Comparison of ENCODE assay signal across 8 cellular contexts in the genomic region with DNA sequence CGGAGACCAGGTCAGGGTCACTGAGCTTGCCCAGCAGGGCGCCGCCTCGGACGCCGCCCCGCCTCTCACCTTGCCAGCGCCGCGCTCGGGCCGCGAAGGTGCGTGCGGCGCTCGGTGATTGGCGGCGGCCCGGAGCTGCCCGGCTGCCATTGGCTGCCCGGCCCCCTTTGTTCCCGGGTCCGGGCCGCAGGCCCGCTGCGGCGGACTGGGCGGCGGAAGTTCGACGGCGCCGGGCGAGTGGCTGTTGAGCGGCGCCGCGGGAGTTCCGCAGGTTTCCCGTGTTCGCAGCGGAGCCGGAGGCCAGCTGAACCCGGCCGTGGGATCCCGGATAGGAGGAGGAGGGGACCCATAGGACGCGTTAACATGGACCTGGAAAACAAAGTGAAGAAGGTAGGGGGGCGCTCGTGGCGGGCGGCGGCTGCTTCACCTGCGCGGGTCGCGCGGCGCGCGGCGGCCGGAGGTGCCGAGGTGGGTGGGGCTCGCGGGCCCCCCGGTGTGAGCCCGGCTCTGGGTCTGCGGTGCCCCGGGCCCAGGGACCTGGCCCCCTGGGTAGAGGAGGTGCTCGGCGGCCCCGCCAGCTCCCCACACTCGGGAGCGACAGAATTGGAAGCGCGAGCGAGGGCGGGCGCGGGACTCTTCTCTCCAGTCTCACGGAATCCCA. TPM values are rescaled to one million over a fixed set of nuclear protein-coding genes. Genes with fewer than 3 reads are reported as not detected.
DNase-seq lines count a peak whose midpoint lies in the region; ATAC-seq, FAIRE-seq and TF ChIP-seq lines count a peak whose summit lies in the region.

A gene with protein sequence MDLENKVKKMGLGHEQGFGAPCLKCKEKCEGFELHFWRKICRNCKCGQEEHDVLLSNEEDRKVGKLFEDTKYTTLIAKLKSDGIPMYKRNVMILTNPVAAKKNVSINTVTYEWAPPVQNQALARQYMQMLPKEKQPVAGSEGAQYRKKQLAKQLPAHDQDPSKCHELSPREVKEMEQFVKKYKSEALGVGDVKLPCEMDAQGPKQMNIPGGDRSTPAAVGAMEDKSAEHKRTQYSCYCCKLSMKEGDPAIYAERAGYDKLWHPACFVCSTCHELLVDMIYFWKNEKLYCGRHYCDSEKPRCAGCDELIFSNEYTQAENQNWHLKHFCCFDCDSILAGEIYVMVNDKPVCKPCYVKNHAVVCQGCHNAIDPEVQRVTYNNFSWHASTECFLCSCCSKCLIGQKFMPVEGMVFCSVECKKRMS (plus strand): TSS at position 195 of the 661 bp plus-strand sequence. CDS start 169 bp downstream, at position 364.

- H3K27me3 ChIP-seq in IMR-90 (ENCODE audit: control insufficient read depth, insufficient read depth, low read length) (no peaks in the 10 kb centered on the region), adrenal gland (peaks cover 9% of the 10 kb centered on the region), iPS DF 6.9 (ENCODE audit: control insufficient read depth, insufficient read depth, low read length) (no peaks in the 10 kb centered on the region), small intestine (ENCODE audit: control insufficient read depth in 2 of 2, insufficient read depth in 2 of 2, low read length in 2 of 2) (no peaks in the 10 kb centered on the region)

- H2BK15ac ChIP-seq in IMR-90 (ENCODE audit: low read depth, low read length), result peak within 1 kb of the TSS; percentile 97

- peak within 1 kb of the TSS; percentile 83 for H3K23ac ChIP-seq in IMR-90 (ENCODE audit: low read depth, low read length)

- no peak for TF ChIP-seq CTCF in IMR-90 (conservative IDR thresholded peaks at IDR 0.05; ENCODE audit: low read depth, low read length)
- no peak for TF ChIP-seq CTCF in adrenal gland (IDR thresholded peaks at IDR 0.05)

- in situ Hi-C loops in IMR-90 (cut with MboI; ENCODE audit: low sequenced_read_pairs), result no loop called here

- peak within 1 kb of the TSS; percentile 79 for H3K56ac ChIP-seq in IMR-90 (ENCODE audit: extremely low read depth, insufficient read depth, low read length)

- H3K4me1 ChIP-seq in IMR-90 (ENCODE audit: control insufficient read depth, insufficient read depth, low read length) (peaks cover 2% of the 10 kb centered on the region), adrenal gland (replicated peaks in 1 of 2) (peaks cover 0 to 7% of the 10 kb centered on the region in 2 donors), iPS DF 6.9 (ENCODE audit: control insufficient read depth, insufficient read depth, low read length) (no peaks in the 10 kb centered on the region; the same call in 1 of the 2 replicates), small intestine (ENCODE audit: control insufficient read depth in 2 of 2, insufficient read depth in 1 of 2, low read depth in 1 of 2, low read length in 1 of 2) (peaks cover 2 to 6% of the 10 kb centered on the region in 2 donors)

- H2BK5ac ChIP-seq in IMR-90 (ENCODE audit: low read depth, low read length, poor library complexity, severe bottlenecking), result peak within 1 kb of the TSS; percentile 61

- peak within 1 kb of the TSS; percentile 89 for H2BK120ac ChIP-seq in IMR-90 (ENCODE audit: low read depth, low read length)

- TF ChIP-seq POLR2A in IMR-90 (IDR thresholded peaks at IDR 0.05; ENCODE audit: low read depth, low read length), result peak; percentile 86
- TF ChIP-seq POLR2A in adrenal gland (IDR thresholded peaks at IDR 0.05), result peak; percentile 28 to 63

- no peaks in the 10 kb centered on the region for H3K9me3 ChIP-seq in IMR-90 (ENCODE audit: control insufficient read depth, insufficient read depth, low read length)
- H3K9me3 ChIP-seq in adrenal gland (replicated peaks in 1 of 3), result no peaks in the 10 kb centered on the region
- no peaks in the 10 kb centered on the region for H3K9me3 ChIP-seq in iPS DF 6.9 (ENCODE audit: control insufficient read depth, insufficient read depth, low read length)
- no peaks in the 10 kb centered on the region for H3K9me3 ChIP-seq in small intestine (ENCODE audit: control insufficient read depth, low read depth)

- peak; percentile 61 for DNase-seq in DMS79 treated with DMSO at 0.1 percent for 48 hours (lab: John Stamatoyannopoulos, UW)
- peak; percentile 57 for DNase-seq in IMR-90
- peak; percentile 32 to 70 (median 49) for DNase-seq in adrenal gland
- DNase-seq in iPS DF 6.9 (ENCODE audit: low read depth, low spot score), result peak; percentile 54
- DNase-seq in small intestine, result peak; percentile 85
- DNase-seq in DMS114 treated with DMSO at 0.1 percent for 48 hours (lab: John Stamatoyannopoulos, UW; ENCODE audit: unreplicated experiment), result no peak

- peak within 1 kb of the TSS; percentile 81 for H2AK9ac ChIP-seq in IMR-90 (replicated peaks; ENCODE audit: low read depth, low read length, poor library complexity)

- ATAC-seq in GM21526 (IDR thresholded peaks at IDR 0.05; ENCODE audit: low FRiP score, unreplicated experiment), result peak; percentile 90
- peak; percentile 83 for ATAC-seq in IMR-90 (ENCODE audit: low read depth)

- intact Hi-C loops in IMR-90 (cut with micrococcal nuclease) (loop anchor here (2.0 kb wide), 1 partner anchor 22 kb away; no protein-coding TSS in a partner anchor), adrenal gland (cut with DNase I) (no loop called here)
- intact Hi-C loops in T-helper 1 cell treated with Interleukin-12 subunit alpha and Interleukin-12 subunit beta and Interleukin-4 antibody, amounts not matched to agents 30 ng/mL and 1 ng/mL, for 36 hours (cut with micrococcal nuclease), result loop anchor here (1.0 to 5.0 kb wide), 12 partner anchors 9 to 1972 kb away; a partner anchor contains a TSS

- H4K8ac ChIP-seq in IMR-90 (ENCODE audit: low read depth in 2 of 2, low read length in 2 of 2), result peak within 1 kb of the TSS; percentile 67 to 81

- H2AFZ ChIP-seq in IMR-90 (replicated peaks; ENCODE audit: low read length, poor library complexity), result peak within 1 kb of the TSS; percentile 91

- peak within 1 kb of the TSS; percentile 92 for H4K91ac ChIP-seq in IMR-90 (ENCODE audit: insufficient read depth, low read depth, low read length)

- dilution Hi-C loops in IMR-90 (cut with HindIII; ENCODE audit: low sequenced_read_pairs, unreplicated experiment), result no loop called here

- peak within 1 kb of the TSS; percentile 92 for H3K14ac ChIP-seq in IMR-90 (replicated peaks; ENCODE audit: low read depth, low read length)

- H3K36me3 ChIP-seq in IMR-90 (ENCODE audit: control insufficient read depth, insufficient read depth, low read length), result no peaks in the 10 kb centered on the region
- H3K36me3 ChIP-seq in adrenal gland (replicated peaks in 1 of 2), result no peaks in the 10 kb centered on the region
- H3K36me3 ChIP-seq in iPS DF 6.9 (ENCODE audit: control insufficient read depth, insufficient read depth, low read length), result no peaks in the 10 kb centered on the region
- H3K36me3 ChIP-seq in small intestine (ENCODE audit: control insufficient read depth in 2 of 2, insufficient read depth in 2 of 2, low read length in 2 of 2), result no peaks in the 10 kb centered on the region

- peak within 1 kb of the TSS; percentile 90 for H2AK5ac ChIP-seq in IMR-90 (ENCODE audit: low read depth, low read length)

- H4K20me1 ChIP-seq in IMR-90 (ENCODE audit: insufficient read depth, low read length), result no peaks in the 10 kb centered on the region; the same call in 1 of the 2 replicates

- H3K27ac ChIP-seq in IMR-90 (ENCODE audit: insufficient read depth, low read length) (peak within 1 kb of the TSS; percentile 55), adrenal gland (peak within 1 kb of the TSS in 4 of 5 donors; percentile 59 to 84 (median 78)), iPS DF 6.9 (ENCODE audit: low read length) (no peak within 1 kb of the TSS), small intestine (ENCODE audit: low read depth in 1 of 2, low read length in 1 of 2) (peak within 1 kb of the TSS; percentile 92 to 98)

- CTCF ChIA-PET in IMR-90 (lab: Yijun Ruan, JAX), result interaction anchor here (0.7 to 1.3 kb wide), 2 partner anchors 12 to 30 kb away, joined by 3 read pairs; no protein-coding TSS in a partner anchor

- H3K4me2 ChIP-seq in IMR-90 (ENCODE audit: low read depth, low read length), result peak within 1 kb of the TSS; percentile 88

- no peak for FAIRE-seq in small intestine (lab: Jason Lieb, UNC)

- 0 out of 2 replicates have a peak, but pooled peaks cover 2% of the 10 kb centered on the region for H3K9me1 ChIP-seq in IMR-90 (ENCODE audit: insufficient read depth, low read length)

- 5% methylated on average over 44 of the region's 83 CpGs; no CpG with 5 or more reads in 1 of the 2 experiments for WGBS in IMR-90 (ENCODE audit: extremely low coverage in 2 of 2, insufficient read length in 1 of 2), 2 experiments
- WGBS in adrenal gland, 4 donors, result 1 to 5% (median 2%) methylated on average over 27 to 83 of the region's 83 CpGs
- no CpG with 5 or more reads among the region's 83 CpGs for WGBS in iPS DF 6.9 (ENCODE audit: insufficient coverage, insufficient read length)
- 0 to 1% (median 0%) methylated on average over 67 to 83 of the region's 83 CpGs for WGBS in small intestine, 3 donors

- H3K4me3 ChIP-seq in IMR-90 (ENCODE audit: insufficient read depth, low read depth, low read length), result peak within 1 kb of the TSS; percentile 86
- peak within 1 kb of the TSS in 2 of 4 donors; percentile 47 to 59 for H3K4me3 ChIP-seq in adrenal gland
- H3K4me3 ChIP-seq in iPS DF 6.9 (ENCODE audit: low read length), result peak within 1 kb of the TSS; percentile 93
- peak within 1 kb of the TSS; percentile 89 to 95 for H3K4me3 ChIP-seq in small intestine (ENCODE audit: low read depth in 1 of 2, low read length in 2 of 2)

- H3K79me1 ChIP-seq in IMR-90 (ENCODE audit: low read depth in 1 of 2, low read length in 2 of 2), result peaks cover 5 to 34% of the 10 kb centered on the region in 2 experiments

- peak within 1 kb of the TSS; percentile 50; the same call in 1 of the 2 replicates for H4K5ac ChIP-seq in IMR-90 (ENCODE audit: low read depth, low read length)

- peak within 1 kb of the TSS; percentile 75 for H3K18ac ChIP-seq in IMR-90 (ENCODE audit: low read depth, low read length)

- H2BK20ac ChIP-seq in IMR-90 (ENCODE audit: low read depth, low read length), result peak within 1 kb of the TSS; percentile 55

- BruUV-seq in IMR-90 (replicated peaks; lab: Mats Ljungman, UMichigan), result no TSS peak

- POLR2A ChIA-PET in IMR-90 (lab: Charles Lee; ENCODE audit: unreplicated experiment), result interaction anchor here (0.7 kb wide), 1 partner anchor 11 kb away, joined by 3 read pairs; no protein-coding TSS in a partner anchor

- peak within 1 kb of the TSS; percentile 97 for H3K4ac ChIP-seq in IMR-90 (ENCODE audit: low read depth, low read length)

- no peak for TF ChIP-seq RAD21 in IMR-90 (IDR thresholded peaks at IDR 0.05; ENCODE audit: low read length)

- peak within 1 kb of the TSS; percentile 78 for H3K9ac ChIP-seq in IMR-90 (ENCODE audit: low read depth, low read length)

RNA-seq across cellular contexts. Expression of the gene that starts here (rescaled TPM):
- total RNA-seq in IMR-90 (2012; rRNA removed), result 83.3 and 91.9 TPM in 2 replicates
- polyA plus RNA-seq in IMR-90 (2012; rRNA removed), result 49.7 and 54.0 TPM in 2 replicates
- 20.3 and 32.9 TPM in 2 replicates for polyA plus RNA-seq in IMR-90 (2012; cell fraction: cytosol; rRNA removed)
- polyA plus RNA-seq in IMR-90 (2012; cell fraction: nucleus; rRNA removed; ENCODE audit: low replicate concordance), result 17.8 and 73.1 TPM in 2 replicates
- total RNA-seq in T-helper 1 cell treated with Interleukin-12 subunit alpha and Interleukin-12 subunit beta and Interleukin-4 antibody, amounts not matched to agents 30 ng/mL and 1 ng/mL, for 36 hours, result 104 and 107 TPM in 2 replicates
- total RNA-seq in adrenal gland, result 10 to 100 TPM in 7 of 8 donors, 1 to 10 TPM in 1; 8.7 to 21.8 (median 14.8) TPM
- polyA plus RNA-seq in adrenal gland, result 10 to 100 TPM in 2 of 3 donors, 1 to 10 TPM in 1; 3.9 to 13.7 (median 10.7) TPM
- 10 to 100 TPM; 43.2 to 69.7 (median 60.8) TPM for polyA plus RNA-seq in small intestine

Comparison
In these comparisons a context has a peak if more than half of its experiments do, and no peak if none do; other contexts are left out.
1. intact Hi-C loops: an anchor here in IMR-90 (2.0 kb wide) and T-helper 1 cell treated with Interleukin-12 subunit alpha and Interleukin-12 subunit beta and Interleukin-4 antibody, amounts not matched to agents 30 ng/mL and 1 ng/mL, for 36 hours (1.0 to 5.0 kb wide); none called in adrenal gland.